In the genomic region with DNA sequence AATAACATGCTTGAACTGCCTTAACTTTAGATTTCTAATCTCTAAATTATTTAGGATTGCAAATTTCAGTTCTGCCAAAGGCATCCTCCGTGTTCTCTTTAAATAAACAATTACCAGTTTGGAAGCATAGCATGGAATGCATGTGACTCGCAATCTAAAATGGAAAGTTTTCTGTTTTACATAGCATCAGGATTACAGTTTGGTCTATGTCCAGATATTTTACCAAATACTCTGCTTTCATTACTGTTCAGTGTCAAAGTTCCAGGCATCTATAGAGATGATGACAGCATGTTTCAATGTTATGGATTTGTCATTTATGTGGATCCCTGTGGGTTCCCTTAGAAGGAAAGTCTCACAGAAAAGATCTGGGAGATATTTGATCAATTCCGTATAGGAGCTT, we compare ENCODE assay signal across 19 cellular contexts. TPM values are rescaled to one million over a fixed set of nuclear protein-coding genes. Genes with fewer than 3 reads are reported as not detected.
DNase-seq lines count a peak whose midpoint lies in the region; ATAC-seq and TF ChIP-seq lines count a peak whose summit lies in the region.
"Had no signal": no experiment of that assay in that cellular context is flagged by ENCODE, and none has a peak within 500 bp of the region (broad histone marks: within the 10 kb centered on the region; RNA-seq: fewer than 3 reads in every experiment).

No MANE protein-coding gene starts in this region.

- H3K4me3 Mint-ChIP-seq in activated CD8-positive, alpha-beta memory T cell treated with anti-CD3 and anti-CD28 coated beads, Interleukin-2, amount 10 ng/mL, durations not matched to agents 7 days and 5 days = no peak overlapping the region
- H3K4me3 Mint-ChIP-seq: CD8-positive, alpha-beta T cell had no signal

- no peak overlapping the region for H3K9ac ChIP-seq in adipocyte (ENCODE audit: low read length)
- H3K9ac ChIP-seq: KMS-11 had no signal

- H3K27ac Mint-ChIP-seq in activated CD8-positive, alpha-beta memory T cell treated with anti-CD3 and anti-CD28 coated beads, Interleukin-2, amount 10 ng/mL, durations not matched to agents 7 days and 5 days = no peak overlapping the region
- H3K27ac Mint-ChIP-seq: CD8-positive, alpha-beta T cell had no signal

- no peak overlapping the region for H2AFZ ChIP-seq in osteoblast (ENCODE audit: low read length)
- H2AFZ ChIP-seq: PC-9 had no signal

- H3K4me1 ChIP-seq in adipocyte (ENCODE audit: control insufficient read depth, insufficient read depth, low read length) (peaks cover 36% of the 10 kb centered on the region), osteoblast (ENCODE audit: insufficient read depth, low read length) (peaks cover 13% of the 10 kb centered on the region)

- ATAC-seq in GM21576 (IDR thresholded peaks at IDR 0.05; ENCODE audit: unreplicated experiment) = no peak
- no peak for ATAC-seq in GM18861 (IDR thresholded peaks at IDR 0.05; ENCODE audit: unreplicated experiment)
- no peak for ATAC-seq in activated CD8-positive, alpha-beta memory T cell treated with anti-CD3 and anti-CD28 coated beads, Interleukin-2, amount 10 ng/mL, durations not matched to agents 7 days and 5 days
- ATAC-seq: CD8-positive, alpha-beta T cell; HCT116 had no signal

- DNase-seq in EH (ENCODE audit: low read depth) = peak; percentile 90
- peak; percentile 83 for DNase-seq in adipocyte (ENCODE audit: low read depth)
- peak; percentile 60 for DNase-seq in fibroblast of mammary gland (ENCODE audit: low read depth)
- DNase-seq in osteoblast (ENCODE audit: insufficient read length, low spot score, missing footprints) = no peak
- no peak for DNase-seq in mesenteric fat pad (ENCODE audit: low spot score)
- DNase-seq in activated CD8-positive, alpha-beta memory T cell treated with anti-CD3 and anti-CD28 coated beads, Interleukin-2, amount 10 ng/mL, durations not matched to agents 7 days and 5 days = no peak
- DNase-seq: BE2C; CD8-positive, alpha-beta T cell; MG63; NCI-H1105; NCI-H1694 treated with DMSO at 0.1 percent for 48 hours; NCI-H345; NCI-H69; PC-9 had no signal

- no peaks in the 10 kb centered on the region for H3K79me2 ChIP-seq in osteoblast (ENCODE audit: insufficient read depth, low read length)

- peaks cover 32% of the 10 kb centered on the region for H3K27me3 Mint-ChIP-seq in activated CD8-positive, alpha-beta memory T cell treated with anti-CD3 and anti-CD28 coated beads, Interleukin-2, amount 10 ng/mL, durations not matched to agents 7 days and 5 days

- no peak for TF ChIP-seq CTCF in fibroblast of mammary gland (conservative IDR thresholded peaks at IDR 0.05; ENCODE audit: control insufficient read depth, insufficient read depth, low read depth, low read length)
- no peak for TF ChIP-seq CTCF in osteoblast (IDR thresholded peaks at IDR 0.05; ENCODE audit: extremely low read depth, low read depth, low read length)

- H3K9me3 ChIP-seq in adipocyte (ENCODE audit: control insufficient read depth, low read length) (no peaks in the 10 kb centered on the region), osteoblast (ENCODE audit: low read depth, low read length) (no peaks in the 10 kb centered on the region)
- H3K9me3 ChIP-seq: BE2C, MG63 had no signal

- H3K27ac ChIP-seq in osteoblast (ENCODE audit: low read depth, low read length) = no peak overlapping the region
- H3K27ac ChIP-seq: KMS-11, PC-9, SK-N-MC had no signal

- H3K27me3 ChIP-seq in adipocyte (replicated peaks; ENCODE audit: control insufficient read depth, insufficient read depth, low read length) (peaks cover under 1% of the 10 kb centered on the region), osteoblast (ENCODE audit: insufficient read depth, low read length) (peaks cover 6% of the 10 kb centered on the region)
- H3K27me3 ChIP-seq: BE2C, MG63 had no signal

- H3K9me3 Mint-ChIP-seq in activated CD8-positive, alpha-beta memory T cell treated with anti-CD3 and anti-CD28 coated beads, Interleukin-2, amount 10 ng/mL, durations not matched to agents 7 days and 5 days (ENCODE audit: low read depth) = no peaks in the 10 kb centered on the region
- H3K9me3 Mint-ChIP-seq: CD8-positive, alpha-beta T cell had no signal

- H3K36me3 ChIP-seq in adipocyte (ENCODE audit: control insufficient read depth, insufficient read depth, low read length, severe bottlenecking) (no peaks in the 10 kb centered on the region), osteoblast (ENCODE audit: insufficient read depth, low read length) (no peaks in the 10 kb centered on the region)
- H3K36me3 ChIP-seq: BE2C, MG63 had no signal

- CTCF ChIA-PET in activated CD8-positive, alpha-beta memory T cell treated with anti-CD3 and anti-CD28 coated beads, Interleukin-2, amount 10 ng/mL, durations not matched to agents 7 days and 5 days (lab: Charles Lee) = no interaction called here

- peak overlapping the region; percentile 15 for H3K4me2 ChIP-seq in osteoblast (ENCODE audit: insufficient read depth, low read length)
- H3K4me2 ChIP-seq: KMS-11, PC-9 had no signal

- H3K36me3 Mint-ChIP-seq in activated CD8-positive, alpha-beta memory T cell treated with anti-CD3 and anti-CD28 coated beads, Interleukin-2, amount 10 ng/mL, durations not matched to agents 7 days and 5 days = no peaks in the 10 kb centered on the region
- H3K36me3 Mint-ChIP-seq: CD8-positive, alpha-beta T cell had no signal

- H4K20me1 ChIP-seq in osteoblast (ENCODE audit: insufficient read depth, low read length) = no peaks in the 10 kb centered on the region

- no peaks in the 10 kb centered on the region for H3K4me1 Mint-ChIP-seq in activated CD8-positive, alpha-beta memory T cell treated with anti-CD3 and anti-CD28 coated beads, Interleukin-2, amount 10 ng/mL, durations not matched to agents 7 days and 5 days

- H3K4me3 ChIP-seq in adipocyte (ENCODE audit: low read length) (no peak overlapping the region), fibroblast of mammary gland (ENCODE audit: control insufficient read depth, low read depth, low read length) (no peak overlapping the region), osteoblast (ENCODE audit: insufficient read depth, low read length) (no peak overlapping the region)
- H3K4me3 ChIP-seq: MG63, PC-9, SK-N-MC had no signal

RNA-seq across cellular contexts. Expression of gene FLT1, which starts 16.8 kb away (rescaled TPM):
- total RNA-seq in osteoblast = under 0.01 TPM in 1 of 2 replicates, not detected in the other
- total RNA-seq in mesenteric fat pad = 65.9 TPM
- 1 to 10 TPM in 1 of 2 experiments, under 1 TPM in 1; 0.44 to 1.4 TPM for total RNA-seq in activated CD8-positive, alpha-beta memory T cell treated with anti-CD3 and anti-CD28 coated beads, Interleukin-2, amount 10 ng/mL, durations not matched to agents 7 days and 5 days
- total RNA-seq: PC-9 had no signal

Comparison
In these comparisons a context has a peak if more than half of its experiments do, and no peak if none do; other contexts are left out.
1. DNase-seq: peak in EH (single experiment), adipocyte (single experiment) and fibroblast of mammary gland (single experiment); none in osteoblast (single experiment), mesenteric fat pad (single experiment) and activated CD8-positive, alpha-beta memory T cell treated with anti-CD3 and anti-CD28 coated beads, Interleukin-2, amount 10 ng/mL, durations not matched to agents 7 days and 5 days (single experiment).
2. RNA of gene FLT1, which starts 16.8 kb away (total RNA-seq): 65.9 TPM in mesenteric fat pad (single experiment); 0.44 to 1.4 TPM in activated CD8-positive, alpha-beta memory T cell treated with anti-CD3 and anti-CD28 coated beads, Interleukin-2, amount 10 ng/mL, durations not matched to agents 7 days and 5 days and under 0.01 TPM in osteoblast; every median in the first group is over 10 times any median in the second.